Comparison of ENCODE assay signal across 12 cellular contexts in the genomic region with DNA sequence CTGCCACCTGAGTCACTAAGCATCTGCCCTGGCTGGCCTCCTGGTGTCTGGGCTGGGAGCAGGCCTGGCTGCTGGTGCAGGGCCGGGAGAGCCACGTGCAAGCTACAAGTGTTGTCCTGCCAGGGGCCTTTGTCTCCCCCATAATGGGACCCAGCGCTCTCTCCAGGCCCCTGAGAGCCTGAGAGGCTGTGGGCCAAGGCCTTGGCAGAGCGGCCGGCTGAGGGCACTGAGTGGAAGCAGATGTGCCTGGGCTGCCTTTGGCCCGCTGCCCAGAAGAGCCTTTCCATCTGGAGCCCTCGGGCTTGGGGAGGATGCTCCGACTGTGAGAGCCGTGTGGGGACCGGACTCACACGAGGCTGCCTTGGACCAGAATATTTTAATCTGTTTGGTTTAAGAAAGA.
A peak's percentile ranks its signal among the peaks of the same experiment; 100 is the strongest.
DNase-seq lines count a peak whose midpoint lies in the region; ATAC-seq and TF ChIP-seq lines count a peak whose summit lies in the region.
"Had no signal": no experiment of that assay in that cellular context is flagged by ENCODE, and none has a peak within 500 bp of the region (broad histone marks: within the 10 kb centered on the region; RNA-seq: fewer than 3 reads in every experiment).

No MANE protein-coding gene starts in this region.

- DNase-seq in D341Med (ENCODE audit: low spot score) (peak; percentile 56), NCI-H345 treated with DMSO at 0.1 percent for 48 hours (lab: John Stamatoyannopoulos, UW; ENCODE audit: unreplicated experiment) (peak; percentile 64), fibroblast of lung (ENCODE audit: low read depth in 2 of 2) (peak; percentile 33 to 78), nucleus accumbens (lab: John Stamatoyannopoulos, UW) (peak; percentile 12 to 96 (median 86)), CD14-positive monocyte (ENCODE audit: low spot score) (no peak), left lobe of liver (ENCODE audit: low spot score) (no peak), HK-2 (ENCODE audit: unreplicated experiment) (no peak)
- DNase-seq: activated CD4-positive, alpha-beta T cell treated with anti-CD3 and anti-CD28 coated beads, Interleukin-2, amount 50 U/mL, for 1 hour; DMS53; mammary epithelial cell had no signal

- no peak overlapping the region for H3K4me2 ChIP-seq in fibroblast of lung (ENCODE audit: extremely low read depth, insufficient read depth, low read length)

- ATAC-seq in left lobe of liver = no peak
- ATAC-seq in GM18861 (IDR thresholded peaks at IDR 0.05; ENCODE audit: unreplicated experiment) = no peak

- H3K79me2 ChIP-seq in fibroblast of lung (ENCODE audit: control insufficient read depth, insufficient read depth, low read length) = no peaks in the 10 kb centered on the region

- H3K4me3 ChIP-seq in fibroblast of lung (replicated peaks in 1 of 4; ENCODE audit: control extremely low read depth in 1 of 4, insufficient read depth in 1 of 4, low read depth in 3 of 4, low read length in 4 of 4) = no peak overlapping the region

- H3K27ac Mint-ChIP-seq in CD14-positive monocyte = no peak overlapping the region

- peaks cover 0 to 10% (median 3%) of the 10 kb centered on the region in 3 donors for H3K27me3 Mint-ChIP-seq in CD14-positive monocyte (ENCODE audit: low read depth in 3 of 3)

- intact Hi-C loops in CD14-positive monocyte (cut with micrococcal nuclease) = no loop called here

- TF ChIP-seq CTCF in fibroblast of lung (conservative IDR thresholded peaks at IDR 0.05 in 1 of 2, IDR thresholded peaks at IDR 0.05 in 1 of 2; ENCODE audit: low read depth in 1 of 2, low read length in 2 of 2) = no peak
- no peak for TF ChIP-seq CTCF in CD14-positive monocyte (IDR thresholded peaks at IDR 0.05)

- H3K4me1 ChIP-seq in fibroblast of lung (ENCODE audit: control insufficient read depth, extremely low read depth, insufficient read depth, low read length) = peaks cover 4% of the 10 kb centered on the region

- H3K9ac ChIP-seq in fibroblast of lung (ENCODE audit: insufficient read depth, low read length) = no peak overlapping the region

- H3K4me1 Mint-ChIP-seq in CD14-positive monocyte = no peaks in the 10 kb centered on the region

- no peaks in the 10 kb centered on the region for H3K36me3 Mint-ChIP-seq in CD14-positive monocyte

- H2AFZ ChIP-seq in fibroblast of lung (ENCODE audit: low read length) = no peak overlapping the region

- no peaks in the 10 kb centered on the region for H3K9me3 ChIP-seq in fibroblast of lung (ENCODE audit: control insufficient read depth, insufficient read depth, low read depth, low read length)

- H3K4me3 Mint-ChIP-seq in CD14-positive monocyte = no peak overlapping the region

- H3K27ac ChIP-seq in fibroblast of lung (ENCODE audit: insufficient read depth, low read length) = no peak overlapping the region
- H3K27ac ChIP-seq: HL-60 had no signal

- no peaks in the 10 kb centered on the region for H3K9me3 Mint-ChIP-seq in CD14-positive monocyte

- H3K36me3 ChIP-seq in fibroblast of lung (ENCODE audit: control insufficient read depth, insufficient read depth, low read length) = no peaks in the 10 kb centered on the region

- no peaks in the 10 kb centered on the region for H3K27me3 ChIP-seq in fibroblast of lung (ENCODE audit: control insufficient read depth, insufficient read depth, low read length)

- H4K20me1 ChIP-seq in fibroblast of lung (ENCODE audit: control insufficient read depth, extremely low read depth, insufficient read depth, low read length) = no peaks in the 10 kb centered on the region

Comparison
In these comparisons a context has a peak if more than half of its experiments do, and no peak if none do; other contexts are left out.
1. DNase-seq: peak in D341Med (single experiment), NCI-H345 treated with DMSO at 0.1 percent for 48 hours (single experiment), fibroblast of lung (2 of 2) and nucleus accumbens (56 of 56); none in CD14-positive monocyte (single experiment), left lobe of liver (single experiment) and HK-2 (single experiment).